Comparison of ENCODE assay signal across 23 cellular contexts in the genomic region with DNA sequence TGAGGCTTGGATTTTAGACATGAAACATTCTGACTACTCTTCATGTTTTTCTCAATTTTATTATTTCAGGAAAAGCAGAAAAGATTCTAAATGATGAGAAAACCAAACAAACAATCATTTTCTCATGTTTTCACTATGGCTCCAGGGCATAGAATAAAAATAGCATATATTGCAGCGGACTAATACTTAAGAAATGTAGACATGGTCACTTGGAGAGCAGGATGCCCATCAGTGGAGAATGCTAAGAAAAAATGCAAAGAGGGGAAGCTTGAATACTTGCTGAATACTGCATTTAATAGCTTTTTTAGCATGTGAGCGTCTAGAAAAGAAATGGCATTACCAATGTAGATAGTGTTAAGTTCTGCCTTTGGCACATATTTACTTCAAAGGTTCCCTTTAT.
"Had no signal": no experiment of that assay in that cellular context is flagged by ENCODE, and none has a peak within 500 bp of the region (broad histone marks: within the 10 kb centered on the region; RNA-seq: fewer than 3 reads in every experiment).

No MANE protein-coding gene starts in this region.

- H3K9me3 Mint-ChIP-seq: memory B cell had no signal

- H3K27ac Mint-ChIP-seq: effector memory CD8-positive, alpha-beta T cell; memory B cell; natural killer cell; stimulated activated effector memory CD8-positive, alpha-beta T cell treated with anti-CD3 and anti-CD28 coated beads, Interleukin-12 subunit alpha, Interleukin-12 subunit beta, amount 100 ng/mL, for 72 hours had no signal

- H3K4me2 ChIP-seq: hepatocyte had no signal

- H3K9me3 ChIP-seq: colonic mucosa, gastrocnemius medialis, heart left ventricle, prostate gland, right atrium auricular region, thoracic aorta, tibial nerve, upper lobe of left lung had no signal

- H3K36me3 Mint-ChIP-seq: memory B cell; natural killer cell; stimulated activated effector memory CD8-positive, alpha-beta T cell treated with anti-CD3 and anti-CD28 coated beads, Interleukin-12 subunit alpha, Interleukin-12 subunit beta, amount 100 ng/mL, for 72 hours had no signal

- DNase-seq: colonic mucosa; dermis blood vessel endothelial cell; effector memory CD8-positive, alpha-beta T cell; gastrocnemius medialis; heart left ventricle; kidney; natural killer cell; occipital lobe; stimulated activated CD4-positive, alpha-beta T cell treated with anti-CD3 and anti-CD28 coated beads, Interleukin-2, amount 100 ng/mL, for 24 hours; stimulated activated CD4-positive, alpha-beta T cell treated with anti-CD3 and anti-CD28 coated beads, Interleukin-4, amount 100 ng/mL, for 24 hours; stimulated activated naive CD8-positive, alpha-beta T cell treated with anti-CD3 and anti-CD28 coated beads, Interleukin-15, Interleukin-2, amounts not matched to agents 100 U/mL and 50 U/mL, for 24 hours; substantia nigra; upper lobe of left lung had no signal

- H3K4me1 Mint-ChIP-seq: memory B cell; natural killer cell; stimulated activated effector memory CD8-positive, alpha-beta T cell treated with anti-CD3 and anti-CD28 coated beads, Interleukin-12 subunit alpha, Interleukin-12 subunit beta, amount 100 ng/mL, for 72 hours had no signal

- H3K4me1 ChIP-seq: colonic mucosa, gastrocnemius medialis, heart left ventricle, prostate gland, right atrium auricular region, tibial nerve, upper lobe of left lung had no signal

- H3K27me3 ChIP-seq: colonic mucosa, gastrocnemius medialis, heart left ventricle, hepatocyte, right atrium auricular region, tibial nerve, upper lobe of left lung had no signal

- H3K27me3 Mint-ChIP-seq: effector memory CD8-positive, alpha-beta T cell; memory B cell had no signal

- H3K36me3 ChIP-seq: colonic mucosa, gastrocnemius medialis, prostate gland, right atrium auricular region, thoracic aorta, tibial nerve, upper lobe of left lung had no signal

- H3K4me3 ChIP-seq: colonic mucosa, gastrocnemius medialis, heart left ventricle, hepatocyte, lung, prostate gland, right atrium auricular region, thoracic aorta, tibial nerve, upper lobe of left lung had no signal

- H3K4me3 Mint-ChIP-seq: effector memory CD8-positive, alpha-beta T cell; memory B cell; natural killer cell; stimulated activated effector memory CD8-positive, alpha-beta T cell treated with anti-CD3 and anti-CD28 coated beads, Interleukin-12 subunit alpha, Interleukin-12 subunit beta, amount 100 ng/mL, for 72 hours had no signal

- H3K27ac ChIP-seq: colonic mucosa, gastrocnemius medialis, heart left ventricle, hepatocyte, prostate gland, right atrium auricular region, thoracic aorta, tibial nerve, upper lobe of left lung had no signal

- H2AFZ ChIP-seq: hepatocyte had no signal

- H3K79me2 ChIP-seq: hepatocyte had no signal

- ATAC-seq: effector memory CD8-positive, alpha-beta T cell; gastrocnemius medialis; heart left ventricle; left lobe of liver; natural killer cell; sciatic nerve; stimulated activated effector memory CD8-positive, alpha-beta T cell treated with anti-CD3 and anti-CD28 coated beads, Interleukin-12 subunit alpha, Interleukin-12 subunit beta, amount 100 ng/mL, for 72 hours; stimulated activated naive CD8-positive, alpha-beta T cell treated with anti-CD3 and anti-CD28 coated beads, Interleukin-15, Interleukin-2, amounts not matched to agents 100 U/mL and 50 U/mL, for 24 hours had no signal
